20 cellular contexts compared by ENCODE assay signal in the genomic region with DNA sequence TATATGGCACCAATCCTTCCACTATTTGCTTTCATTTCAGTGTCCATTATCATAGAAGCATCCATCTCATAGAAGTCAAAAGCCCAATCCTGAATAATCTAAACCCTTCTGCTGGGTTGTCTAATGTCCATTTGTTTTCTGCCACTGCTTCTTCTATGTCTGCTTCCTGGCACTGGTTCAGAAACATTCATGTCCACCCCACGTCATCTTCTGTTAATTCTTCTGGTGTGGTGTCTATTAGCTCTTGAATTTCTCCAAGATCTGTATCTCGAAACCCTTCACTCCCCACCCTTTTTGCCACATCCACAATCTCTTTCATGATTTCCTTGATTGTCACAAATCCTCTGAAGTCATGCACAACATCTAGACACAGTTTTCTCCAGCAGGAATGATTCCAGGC. TPM values are rescaled to one million over a fixed set of nuclear protein-coding genes. Genes with fewer than 3 reads are reported as not detected.
DNase-seq lines count a peak whose midpoint lies in the region; ATAC-seq and TF ChIP-seq lines count a peak whose summit lies in the region.
"Had no signal": no experiment of that assay in that cellular context is flagged by ENCODE, and none has a peak within 500 bp of the region (broad histone marks: within the 10 kb centered on the region; RNA-seq: fewer than 3 reads in every experiment).

No MANE protein-coding gene starts in this region.

- H3K4me2 ChIP-seq in GM23338 = no peak overlapping the region

- no peak for TF ChIP-seq CTCF in GM23338 (conservative IDR thresholded peaks at IDR 0.05; ENCODE audit: low read depth in 2 of 2)

- H3F3A ChIP-seq in GM23338 (replicated peaks; ENCODE audit: low read depth) = no peaks in the 10 kb centered on the region

- no peaks in the 10 kb centered on the region for H3K27me3 ChIP-seq in CD4-positive, CD25-positive, alpha-beta regulatory T cell (ENCODE audit: control insufficient read depth, insufficient read depth, low read length)
- no peaks in the 10 kb centered on the region for H3K27me3 ChIP-seq in GM23338 (ENCODE audit: insufficient read depth)
- H3K27me3 ChIP-seq: ovary, right lobe of liver, suprapubic skin, vagina had no signal

- no peaks in the 10 kb centered on the region for H3K27me3 Mint-ChIP-seq in CD4-positive, CD25-positive, alpha-beta regulatory T cell
- H3K27me3 Mint-ChIP-seq in stimulated activated naive B cell treated with anti-CD40 and anti-IgM and Interleukin-4, amounts not matched to agents 10 μg/mL and 1 μg/mL and 100 μg/mL, for 72 hours = no peaks in the 10 kb centered on the region
- H3K27me3 Mint-ChIP-seq in GM23338 (ENCODE audit: insufficient read depth, low read depth, poor library complexity) = peaks cover 1% of the 10 kb centered on the region

- peaks cover 0 to 6% (median 0%) of the 10 kb centered on the region in 7 donors for H3K9me3 Mint-ChIP-seq in CD4-positive, CD25-positive, alpha-beta regulatory T cell
- H3K9me3 Mint-ChIP-seq in stimulated activated naive B cell treated with anti-CD40 and anti-IgM and Interleukin-4, amounts not matched to agents 10 μg/mL and 1 μg/mL and 100 μg/mL, for 72 hours = no peaks in the 10 kb centered on the region
- no peaks in the 10 kb centered on the region for H3K9me3 Mint-ChIP-seq in GM23338
- H3K9me3 Mint-ChIP-seq: activated T-helper 2 cell treated with anti-CD3 and anti-CD28 coated beads, Interferon-gamma antibody, Interleukin-2, Interleukin-4, amounts not matched to agents 10 μg/mL and 5 μg/mL and 100 μg/mL, durations not matched to agents 14 hours and 24 hours and 36 hours had no signal

- H3K9me3 ChIP-seq in CD4-positive, CD25-positive, alpha-beta regulatory T cell (ENCODE audit: control insufficient read depth in 2 of 2, low read length in 2 of 2) = no peaks in the 10 kb centered on the region
- H3K9me3 ChIP-seq in SK-N-MC (ENCODE audit: low read depth, low read length) = no peaks in the 10 kb centered on the region
- H3K9me3 ChIP-seq: ovary, right lobe of liver, suprapubic skin, vagina had no signal

- H3K4me1 Mint-ChIP-seq in CD4-positive, CD25-positive, alpha-beta regulatory T cell = peaks cover 20 to 44% (median 30%) of the 10 kb centered on the region in 4 donors
- peaks cover 9 to 19% of the 10 kb centered on the region in 2 donors for H3K4me1 Mint-ChIP-seq in stimulated activated naive B cell treated with anti-CD40 and anti-IgM and Interleukin-4, amounts not matched to agents 10 μg/mL and 1 μg/mL and 100 μg/mL, for 72 hours
- no peaks in the 10 kb centered on the region for H3K4me1 Mint-ChIP-seq in GM23338

- H3K4me1 ChIP-seq in CD4-positive, CD25-positive, alpha-beta regulatory T cell (ENCODE audit: control insufficient read depth, insufficient read depth, low read length, poor library complexity, severe bottlenecking) = peaks cover 33% of the 10 kb centered on the region
- no peaks in the 10 kb centered on the region for H3K4me1 ChIP-seq in GM23338 (ENCODE audit: insufficient read depth)
- H3K4me1 ChIP-seq: right lobe of liver, suprapubic skin, vagina had no signal

- H3K4me3 ChIP-seq in CD4-positive, CD25-positive, alpha-beta regulatory T cell (ENCODE audit: low read depth, low read length) = no peak overlapping the region
- H3K4me3 ChIP-seq in SK-N-MC = no peak overlapping the region
- H3K4me3 ChIP-seq in GM23338 = no peak overlapping the region
- H3K4me3 ChIP-seq: ovary, right lobe of liver, suprapubic skin, vagina had no signal

- DNase-seq in NOMO-1 treated with DMSO at 0.1 percent for 48 hours (lab: John Stamatoyannopoulos, UW; ENCODE audit: unreplicated experiment) (peak; percentile 13), NOMO-1 (lab: John Stamatoyannopoulos, UW; ENCODE audit: unreplicated experiment in 2 of 2) (no peak), SK-N-MC (ENCODE audit: low read depth, low spot score) (no peak), iris pigment epithelial cell (ENCODE audit: low read depth) (peak; percentile 29), NCI-H2107 treated with DMSO at 0.1 percent for 48 hours (lab: John Stamatoyannopoulos, UW; ENCODE audit: unreplicated experiment) (no peak), GM23338 (ENCODE audit: low spot score) (no peak)
- no peak for DNase-seq in CD4-positive, CD25-positive, alpha-beta regulatory T cell
- no peak for DNase-seq in stimulated activated naive B cell treated with anti-CD40 and anti-IgM and Interleukin-4, amounts not matched to agents 10 μg/mL and 1 μg/mL and 100 μg/mL, for 72 hours
- DNase-seq: 8988T; activated CD8-positive, alpha-beta memory T cell treated with anti-CD3 and anti-CD28 coated beads for 24 hours; anterior cingulate cortex; dermis blood vessel endothelial cell; NCI-H1417 treated with DMSO at 0.1 percent for 48 hours; NCI-H524 treated with DMSO at 0.1 percent for 48 hours; ovary; right lobe of liver had no signal

- H4K20me1 ChIP-seq in GM23338 (replicated peaks; ENCODE audit: insufficient read depth) = 0 out of 2 replicates have a peak, but pooled peaks cover 3% of the 10 kb centered on the region

- H3K4me3 Mint-ChIP-seq in CD4-positive, CD25-positive, alpha-beta regulatory T cell = peak overlapping the region; percentile 5 to 59 (median 42)
- no peak overlapping the region for H3K4me3 Mint-ChIP-seq in stimulated activated naive B cell treated with anti-CD40 and anti-IgM and Interleukin-4, amounts not matched to agents 10 μg/mL and 1 μg/mL and 100 μg/mL, for 72 hours
- H3K4me3 Mint-ChIP-seq in GM23338 = no peak overlapping the region

- H3K9ac ChIP-seq in SK-N-MC (ENCODE audit: insufficient read length) = no peak overlapping the region

- peaks cover 19% of the 10 kb centered on the region for H3K36me3 Mint-ChIP-seq in CD4-positive, CD25-positive, alpha-beta regulatory T cell
- H3K36me3 Mint-ChIP-seq in stimulated activated naive B cell treated with anti-CD40 and anti-IgM and Interleukin-4, amounts not matched to agents 10 μg/mL and 1 μg/mL and 100 μg/mL, for 72 hours = peaks cover 3 to 5% of the 10 kb centered on the region in 2 donors
- peaks cover 13% of the 10 kb centered on the region; the same call in 2 of the 3 replicates for H3K36me3 Mint-ChIP-seq in GM23338 (ENCODE audit: low read depth)

- H3K27ac Mint-ChIP-seq in CD4-positive, CD25-positive, alpha-beta regulatory T cell = peak overlapping the region; percentile 90 to 100 (median 93)
- no peak overlapping the region for H3K27ac Mint-ChIP-seq in stimulated activated naive B cell treated with anti-CD40 and anti-IgM and Interleukin-4, amounts not matched to agents 10 μg/mL and 1 μg/mL and 100 μg/mL, for 72 hours
- H3K27ac Mint-ChIP-seq in GM23338 = no peak overlapping the region

- peaks cover 3% of the 10 kb centered on the region for H3K36me3 ChIP-seq in CD4-positive, CD25-positive, alpha-beta regulatory T cell (ENCODE audit: control insufficient read depth, insufficient read depth, low read length)
- H3K36me3 ChIP-seq in SK-N-MC (ENCODE audit: insufficient read depth, low read length) (no peaks in the 10 kb centered on the region), GM23338 (ENCODE audit: insufficient read depth) (no peaks in the 10 kb centered on the region)
- H3K36me3 ChIP-seq: ovary, right lobe of liver, suprapubic skin, vagina had no signal

- H2AFZ ChIP-seq in GM23338 = no peak overlapping the region

- ATAC-seq in CD4-positive, CD25-positive, alpha-beta regulatory T cell (ENCODE audit: low read depth in 2 of 2) = no peak
- no peak for ATAC-seq in stimulated activated naive B cell treated with anti-CD40 and anti-IgM and Interleukin-4, amounts not matched to agents 10 μg/mL and 1 μg/mL and 100 μg/mL, for 72 hours (replicated peaks)
- no peak for ATAC-seq in GM23338
- ATAC-seq: right lobe of liver, Right ventricle myocardium inferior had no signal

- H3K9me2 ChIP-seq in GM23338 (ENCODE audit: insufficient read depth) = no peaks in the 10 kb centered on the region

- H3K27ac ChIP-seq in CD4-positive, CD25-positive, alpha-beta regulatory T cell (ENCODE audit: insufficient read depth, low read length, poor library complexity, severe bottlenecking) = peak overlapping the region; percentile 76
- H3K27ac ChIP-seq in SK-N-MC (0 out of 2 replicates have a peak overlapping the region, but pooled peaks have one; percentile 21), GM23338 (ENCODE audit: low read depth) (no peak overlapping the region)
- H3K27ac ChIP-seq: ovary, right lobe of liver, suprapubic skin, vagina had no signal

- no peaks in the 10 kb centered on the region for H3K79me2 ChIP-seq in GM23338 (replicated peaks; ENCODE audit: insufficient read depth)

TF ChIP-seq in GM23338, 12 proteins besides CTCF, POLR2A, EP300 and RAD21 (continues in another document):
- TF ChIP-seq ZNF114 (CRISPR knock-in tag; IDR thresholded peaks at IDR 0.05) = no peak

RNA-seq across cellular contexts. Expression of gene GOLGA1, which starts 23.2 kb away (rescaled TPM):
- 29.1 TPM for total RNA-seq in CD4-positive, CD25-positive, alpha-beta regulatory T cell
- 1 to 10 TPM; 4.8 to 7.5 (median 6.3) TPM for polyA plus RNA-seq in CD4-positive, CD25-positive, alpha-beta regulatory T cell
- total RNA-seq in GM23338 (2014; rRNA removed; shearing (Covaris generic)) = 6.1 and 14.7 TPM in 2 replicates
- polyA plus RNA-seq in GM23338 (2016; fragmentation: Nextera tagmentation; extraction: Ambion mirVana) = 8.0 and 8.8 TPM in 2 replicates

Comparison
In these comparisons a context has a peak if more than half of its experiments do, and no peak if none do; other contexts are left out.
1. DNase-seq: peak in NOMO-1 treated with DMSO at 0.1 percent for 48 hours (single experiment) and iris pigment epithelial cell (single experiment); none in NOMO-1 (0 of 2), CD4-positive, CD25-positive, alpha-beta regulatory T cell (0 of 3), SK-N-MC (single experiment), stimulated activated naive B cell treated with anti-CD40 and anti-IgM and Interleukin-4, amounts not matched to agents 10 μg/mL and 1 μg/mL and 100 μg/mL, for 72 hours (single experiment), NCI-H2107 treated with DMSO at 0.1 percent for 48 hours (single experiment) and GM23338 (single experiment).
2. H3K27ac Mint-ChIP-seq: peak in CD4-positive, CD25-positive, alpha-beta regulatory T cell (3 of 3); none in stimulated activated naive B cell treated with anti-CD40 and anti-IgM and Interleukin-4, amounts not matched to agents 10 μg/mL and 1 μg/mL and 100 μg/mL, for 72 hours (single experiment) and GM23338 (single experiment).
3. H3K4me3 Mint-ChIP-seq: peak in CD4-positive, CD25-positive, alpha-beta regulatory T cell (4 of 4); none in stimulated activated naive B cell treated with anti-CD40 and anti-IgM and Interleukin-4, amounts not matched to agents 10 μg/mL and 1 μg/mL and 100 μg/mL, for 72 hours (0 of 2) and GM23338 (single experiment).